In the genomic region with DNA sequence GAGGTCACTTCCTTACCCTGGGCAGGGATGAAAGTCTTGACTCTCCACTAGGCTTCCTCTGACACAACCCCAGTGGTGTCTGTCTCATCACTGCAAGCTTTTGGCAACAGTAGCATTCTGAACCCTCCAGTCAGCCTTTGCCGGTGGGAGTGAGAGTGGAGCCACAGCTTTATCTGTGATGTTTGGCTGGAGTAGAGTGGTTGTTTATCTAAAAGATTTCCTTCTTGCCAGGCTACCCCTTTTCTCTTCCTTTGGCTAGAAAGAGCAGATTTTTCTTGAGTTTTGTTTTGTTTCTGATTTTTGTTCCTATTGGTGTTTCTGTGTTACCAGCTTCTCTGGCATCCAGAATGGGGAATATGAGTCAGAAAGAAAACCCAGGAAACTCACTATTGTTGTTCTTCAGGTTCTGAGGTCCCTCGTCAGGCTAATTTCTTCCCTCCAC, we compare ENCODE assay signal across 17 cellular contexts.
A peak's percentile ranks its signal among the peaks of the same experiment; 100 is the strongest.
DNase-seq lines count a peak whose midpoint lies in the region; ATAC-seq and TF ChIP-seq lines count a peak whose summit lies in the region.
"Had no signal": no experiment of that assay in that cellular context is flagged by ENCODE, and none has a peak within 500 bp of the region (broad histone marks: within the 10 kb centered on the region; RNA-seq: fewer than 3 reads in every experiment).

No MANE protein-coding gene starts in this region.

- H3K9me3 Mint-ChIP-seq in activated CD4-positive, alpha-beta T cell treated with anti-CD3 and anti-CD28 coated beads, Interleukin-2, amount 10 ng/mL, durations not matched to agents 24 days and 14 days = peaks cover 10% of the 10 kb centered on the region

- peaks cover 7% of the 10 kb centered on the region for H3K36me3 Mint-ChIP-seq in activated CD4-positive, alpha-beta T cell treated with anti-CD3 and anti-CD28 coated beads, Interleukin-2, amount 10 ng/mL, durations not matched to agents 24 days and 14 days (ENCODE audit: low read depth)

- peaks cover 0 to 3% of the 10 kb centered on the region in 2 donors for H3K4me1 ChIP-seq in aorta (ENCODE audit: control insufficient read depth in 1 of 2, insufficient read depth in 2 of 2, low read length in 2 of 2)
- H3K4me1 ChIP-seq in uterus = no peaks in the 10 kb centered on the region
- H3K4me1 ChIP-seq: HAP-1 had no signal

- no peaks in the 10 kb centered on the region for H3K27me3 ChIP-seq in aorta (ENCODE audit: control insufficient read depth in 1 of 2, insufficient read depth in 2 of 2, low read length in 1 of 2)
- no peaks in the 10 kb centered on the region for H3K27me3 ChIP-seq in uterus

- H3K4me3 ChIP-seq in aorta (ENCODE audit: low read length in 2 of 2) = no peak overlapping the region
- no peak overlapping the region for H3K4me3 ChIP-seq in uterus
- H3K4me3 ChIP-seq: HAP-1, left ventricle myocardium inferior had no signal

- ATAC-seq in aorta (ENCODE audit: low FRiP score) (peak; percentile 65), left ventricle myocardium superior (no peak)
- ATAC-seq: activated naive CD8-positive, alpha-beta T cell treated with anti-CD3 and anti-CD28 coated beads, Interleukin-2, amount 50 U/mL, for 24 hours had no signal

- 3 to 5% methylated on average over 2 of the region's 2 CpGs for WGBS in aorta, 2 donors

- peak overlapping the region; percentile 57 to 91 for H3K27ac ChIP-seq in aorta (ENCODE audit: low read depth in 1 of 2, low read length in 2 of 2)
- no peak overlapping the region for H3K27ac ChIP-seq in substantia nigra (ENCODE audit: low read depth, low read length, poor library complexity, severe bottlenecking)
- no peak overlapping the region for H3K27ac ChIP-seq in uterus
- H3K27ac ChIP-seq: left ventricle myocardium inferior had no signal

- H3K4me1 Mint-ChIP-seq in activated CD4-positive, alpha-beta T cell treated with anti-CD3 and anti-CD28 coated beads, Interleukin-2, amount 10 ng/mL, durations not matched to agents 24 days and 14 days = peaks cover 26% of the 10 kb centered on the region

- H3K27me3 Mint-ChIP-seq in activated CD4-positive, alpha-beta T cell treated with anti-CD3 and anti-CD28 coated beads, Interleukin-2, amount 10 ng/mL, durations not matched to agents 24 days and 14 days = peaks cover 4% of the 10 kb centered on the region
- H3K27me3 Mint-ChIP-seq: activated naive CD8-positive, alpha-beta T cell treated with anti-CD3 and anti-CD28 coated beads, Interleukin-2, amount 50 U/mL, for 24 hours had no signal

- intact Hi-C loops in activated CD4-positive, alpha-beta T cell treated with anti-CD3 and anti-CD28 coated beads, Interleukin-2, amount 10 ng/mL, durations not matched to agents 24 days and 14 days (cut with micrococcal nuclease) = no loop called here
- intact Hi-C loops in aorta (cut with DNase I) (no loop called here), uterus (cut with DNase I; ENCODE audit: low total_unique reads) (no loop called here), left ventricle myocardium superior (cut with micrococcal nuclease) (no loop called here)

- H3K9me3 ChIP-seq in aorta (ENCODE audit: control insufficient read depth, low read length) (no peaks in the 10 kb centered on the region), uterus (peaks cover 0 to 8% of the 10 kb centered on the region in 2 donors)
- H3K9me3 ChIP-seq: HAP-1 had no signal

- no peak for TF ChIP-seq CTCF in uterus (IDR thresholded peaks at IDR 0.05)

- no peak overlapping the region for H3K4me3 Mint-ChIP-seq in activated CD4-positive, alpha-beta T cell treated with anti-CD3 and anti-CD28 coated beads, Interleukin-2, amount 10 ng/mL, durations not matched to agents 24 days and 14 days
- H3K4me3 Mint-ChIP-seq: activated naive CD8-positive, alpha-beta T cell treated with anti-CD3 and anti-CD28 coated beads, Interleukin-2, amount 50 U/mL, for 24 hours had no signal

- TF ChIP-seq POLR2A in uterus (IDR thresholded peaks at IDR 0.05) = no peak

- peak overlapping the region; percentile 55 for H3K27ac Mint-ChIP-seq in activated CD4-positive, alpha-beta T cell treated with anti-CD3 and anti-CD28 coated beads, Interleukin-2, amount 10 ng/mL, durations not matched to agents 24 days and 14 days
- H3K27ac Mint-ChIP-seq: activated naive CD8-positive, alpha-beta T cell treated with anti-CD3 and anti-CD28 coated beads, Interleukin-2, amount 50 U/mL, for 24 hours had no signal

- H3K36me3 ChIP-seq in aorta (ENCODE audit: control insufficient read depth in 1 of 2, insufficient read depth in 2 of 2, low read length in 1 of 2) (no peaks in the 10 kb centered on the region), uterus (no peaks in the 10 kb centered on the region)
- H3K36me3 ChIP-seq: HAP-1, left ventricle myocardium inferior had no signal

- DNase-seq in activated CD4-positive, alpha-beta T cell treated with anti-CD3 and anti-CD28 coated beads, Interleukin-2, amount 10 ng/mL, durations not matched to agents 24 days and 14 days = no peak
- no peak for DNase-seq in activated CD4-positive, alpha-beta T cell treated with anti-CD3 and anti-CD28 coated beads, Interleukin-2, amount 50 U/mL, for 1 hour
- DNase-seq in brain pericyte (ENCODE audit: low read depth, low spot score) = peak; percentile 34
- peak; percentile 60 for DNase-seq in hepatic stellate cell (ENCODE audit: low spot score)
- DNase-seq in aorta = no peak
- DNase-seq in substantia nigra (lab: John Stamatoyannopoulos, UW) = no peak
- DNase-seq in uterus = no peak
- DNase-seq in left ventricle myocardium superior = no peak
- DNase-seq: activated CD8-positive, alpha-beta memory T cell treated with anti-CD3 and anti-CD28 coated beads, Interleukin-2, amount 50 U/mL, for 4 hours; activated naive CD8-positive, alpha-beta T cell treated with anti-CD3 and anti-CD28 coated beads, Interleukin-2, amount 50 U/mL, for 24 hours; DMS153; effector CD4-positive, alpha-beta T cell; left ventricle myocardium inferior; NCI-H1092; NCI-H446 treated with DMSO at 0.1 percent for 48 hours; RPMI8226 had no signal

Comparison
In these comparisons a context has a peak if more than half of its experiments do, and no peak if none do; other contexts are left out.
1. DNase-seq: peak in brain pericyte (single experiment) and hepatic stellate cell (single experiment); none in activated CD4-positive, alpha-beta T cell treated with anti-CD3 and anti-CD28 coated beads, Interleukin-2, amount 10 ng/mL, durations not matched to agents 24 days and 14 days (single experiment), activated CD4-positive, alpha-beta T cell treated with anti-CD3 and anti-CD28 coated beads, Interleukin-2, amount 50 U/mL, for 1 hour (single experiment), aorta (0 of 2), substantia nigra (0 of 49), uterus (0 of 2) and left ventricle myocardium superior (single experiment).
2. H3K27ac ChIP-seq: peak in aorta (2 of 2); none in substantia nigra (single experiment) and uterus (0 of 2).